ENCODE assay signal across 13 cellular contexts in genomic region chr16:66205287-66206167, GRCh38.
DNase-seq lines count a peak whose midpoint lies in the region; ATAC-seq and TF ChIP-seq lines count a peak whose summit lies in the region.
"Had no signal": no experiment of that assay in that cellular context is flagged by ENCODE, and none has a peak within 500 bp of the region (broad histone marks: within the 10 kb centered on the region; RNA-seq: fewer than 3 reads in every experiment).

No MANE protein-coding gene starts in this region.

- no peaks in the 10 kb centered on the region for H3K27me3 ChIP-seq in adipocyte (replicated peaks; ENCODE audit: control insufficient read depth, insufficient read depth, low read length)
- no peaks in the 10 kb centered on the region for H3K27me3 ChIP-seq in naive thymus-derived CD4-positive, alpha-beta T cell (ENCODE audit: control insufficient read depth in 2 of 2, insufficient read depth in 2 of 2, low read length in 2 of 2)
- H3K27me3 ChIP-seq: adrenal gland had no signal

- intact Hi-C loops in naive thymus-derived CD4-positive, alpha-beta T cell (cut with micrococcal nuclease), result no loop called here

- DNase-seq in ELR (ENCODE audit: low read depth) (peak; percentile 2), NB4 (ENCODE audit: low read depth) (peak; percentile 83), adipocyte (ENCODE audit: low read depth) (peak; percentile 42), NCI-H524 (lab: John Stamatoyannopoulos, UW) (no peak), mucosa of gallbladder (ENCODE audit: low spot score) (no peak)
- DNase-seq in naive thymus-derived CD4-positive, alpha-beta T cell, result no peak
- DNase-seq: activated CD8-positive, alpha-beta memory T cell treated with anti-CD3 and anti-CD28 coated beads, Interleukin-2, amount 10 ng/mL, durations not matched to agents 7 days and 5 days; adrenal gland; effector memory CD4-positive, alpha-beta T cell; NCI-H2107; T-helper 1 cell had no signal

- POLR2A ChIA-PET in naive thymus-derived CD4-positive, alpha-beta T cell (lab: Charles Lee), result no interaction called here

- peaks cover 0 to 5% (median 0%) of the 10 kb centered on the region in 7 donors for H3K4me1 Mint-ChIP-seq in naive thymus-derived CD4-positive, alpha-beta T cell
- H3K4me1 Mint-ChIP-seq: activated CD8-positive, alpha-beta memory T cell treated with anti-CD3 and anti-CD28 coated beads, Interleukin-2, amount 10 ng/mL, durations not matched to agents 7 days and 5 days had no signal

- H3K36me3 Mint-ChIP-seq in naive thymus-derived CD4-positive, alpha-beta T cell, result no peaks in the 10 kb centered on the region
- H3K36me3 Mint-ChIP-seq: activated CD8-positive, alpha-beta memory T cell treated with anti-CD3 and anti-CD28 coated beads, Interleukin-2, amount 10 ng/mL, durations not matched to agents 7 days and 5 days had no signal

- H3K9me3 ChIP-seq in adipocyte (ENCODE audit: control insufficient read depth, low read length), result no peaks in the 10 kb centered on the region
- no peaks in the 10 kb centered on the region for H3K9me3 ChIP-seq in naive thymus-derived CD4-positive, alpha-beta T cell (ENCODE audit: control insufficient read depth in 2 of 3, low read length in 3 of 3)
- H3K9me3 ChIP-seq: adrenal gland had no signal

- CTCF ChIA-PET in naive thymus-derived CD4-positive, alpha-beta T cell (lab: Charles Lee), result no interaction called here

- TF ChIP-seq POLR2A in NB4 (IDR thresholded peaks at IDR 0.05; ENCODE audit: extremely low read depth, insufficient read length), result no peak

- peak; percentile 57 for ATAC-seq in naive thymus-derived CD4-positive, alpha-beta T cell
- ATAC-seq in HG02970 (IDR thresholded peaks at IDR 0.05; ENCODE audit: low FRiP score, unreplicated experiment) (no peak), GM18873 (IDR thresholded peaks at IDR 0.05; ENCODE audit: low FRiP score, unreplicated experiment) (no peak)
- ATAC-seq: activated CD8-positive, alpha-beta memory T cell treated with anti-CD3 and anti-CD28 coated beads, Interleukin-2, amount 10 ng/mL, durations not matched to agents 7 days and 5 days had no signal

- H3K27ac Mint-ChIP-seq in naive thymus-derived CD4-positive, alpha-beta T cell, result no peak overlapping the region
- H3K27ac Mint-ChIP-seq: activated CD8-positive, alpha-beta memory T cell treated with anti-CD3 and anti-CD28 coated beads, Interleukin-2, amount 10 ng/mL, durations not matched to agents 7 days and 5 days had no signal

- H3K9ac ChIP-seq in adipocyte (ENCODE audit: low read length), result no peak overlapping the region

- peaks cover 5 to 23% (median 19%) of the 10 kb centered on the region in 5 donors for H3K27me3 Mint-ChIP-seq in naive thymus-derived CD4-positive, alpha-beta T cell

- peaks cover 0 to 3% (median 0%) of the 10 kb centered on the region in 11 donors for H3K9me3 Mint-ChIP-seq in naive thymus-derived CD4-positive, alpha-beta T cell

- H3K4me1 ChIP-seq in adipocyte (ENCODE audit: control insufficient read depth, insufficient read depth, low read length), result peaks cover 33% of the 10 kb centered on the region
- no peaks in the 10 kb centered on the region for H3K4me1 ChIP-seq in naive thymus-derived CD4-positive, alpha-beta T cell (ENCODE audit: control insufficient read depth in 2 of 2, insufficient read depth in 2 of 2, low read length in 2 of 2)
- H3K4me1 ChIP-seq: adrenal gland had no signal

- no peak overlapping the region for H3K4me3 Mint-ChIP-seq in naive thymus-derived CD4-positive, alpha-beta T cell
- H3K4me3 Mint-ChIP-seq: activated CD8-positive, alpha-beta memory T cell treated with anti-CD3 and anti-CD28 coated beads, Interleukin-2, amount 10 ng/mL, durations not matched to agents 7 days and 5 days had no signal

- H3K27ac ChIP-seq in naive thymus-derived CD4-positive, alpha-beta T cell (ENCODE audit: low read depth, low read length), result no peak overlapping the region

- H3K4me3 ChIP-seq in NB4 (ENCODE audit: low read depth, low read length), result peak overlapping the region; percentile 0
- H3K4me3 ChIP-seq in adipocyte (ENCODE audit: low read length), result no peak overlapping the region
- H3K4me3 ChIP-seq in naive thymus-derived CD4-positive, alpha-beta T cell (ENCODE audit: low read length), result no peak overlapping the region
- H3K4me3 ChIP-seq: adrenal gland had no signal

- no peaks in the 10 kb centered on the region for H3K36me3 ChIP-seq in adipocyte (ENCODE audit: control insufficient read depth, insufficient read depth, low read length, severe bottlenecking)
- no peaks in the 10 kb centered on the region for H3K36me3 ChIP-seq in naive thymus-derived CD4-positive, alpha-beta T cell (ENCODE audit: control insufficient read depth in 2 of 3, insufficient read depth in 3 of 3, low read length in 3 of 3)
- H3K36me3 ChIP-seq: adrenal gland had no signal

- TF ChIP-seq CTCF in NB4 (IDR thresholded peaks at IDR 0.05; ENCODE audit: low read depth, low read length), result no peak

Comparison
In these comparisons a context has a peak if more than half of its experiments do, and no peak if none do; other contexts are left out.
1. DNase-seq: peak in ELR (single experiment), NB4 (single experiment) and adipocyte (single experiment); none in naive thymus-derived CD4-positive, alpha-beta T cell (0 of 9), NCI-H524 (0 of 2) and mucosa of gallbladder (single experiment).